ENCODE assay signal across 8 cellular contexts in genomic region chr11:78039919-78040671, GRCh38. TPM values are rescaled to one million over a fixed set of nuclear protein-coding genes. Genes with fewer than 3 reads are reported as not detected.
DNase-seq lines count a peak whose midpoint lies in the region; ATAC-seq, FAIRE-seq and TF ChIP-seq lines count a peak whose summit lies in the region.

No MANE protein-coding gene starts in this region.

- BruUV-seq in GM12878 (replicated peaks; lab: Mats Ljungman, UMichigan), result no TSS peak

- no peak for TF ChIP-seq CTCF in A549 (IDR thresholded peaks at IDR 0.05)
- no peak for TF ChIP-seq CTCF in OCI-LY3 (IDR thresholded peaks at IDR 0.05; ENCODE audit: low read depth, low read length)
- no peak for TF ChIP-seq CTCF in GM12878 (IDR thresholded peaks at IDR 0.05 in 2 of 3, conservative IDR thresholded peaks at IDR 0.05 in 1 of 3; ENCODE audit: control insufficient read depth in 2 of 3, extremely low read depth in 1 of 3, insufficient read depth in 1 of 3, low read depth in 3 of 3, low read length in 3 of 3)

- RAD21 ChIA-PET in GM12878 (lab: Charles Lee; ENCODE audit: unreplicated experiment), result interaction anchor here (0.6 to 2.5 kb wide), 5 partner anchors 9 to 55 kb away, joined by 3 to 9 read pairs (median 3); no protein-coding TSS in a partner anchor

- CTCF ChIA-PET in A549 (lab: Yijun Ruan, JAX), result interaction anchor here (0.6 to 1.8 kb wide), 3 partner anchors 9 to 77 kb away, joined by 3 to 6 read pairs (median 4); no protein-coding TSS in a partner anchor
- CTCF ChIA-PET in GM12878 (lab: Yijun Ruan, JAX), result interaction anchor here (0.8 to 1.2 kb wide), 5 partner anchors 19 to 525 kb away, joined by 3 to 4 read pairs (median 3); partner anchors contain the start of gene INTS4

- H3K9ac ChIP-seq in OCI-LY3 (ENCODE audit: low read length), result no peak overlapping the region
- H3K9ac ChIP-seq in GM12878 (ENCODE audit: control insufficient read depth, insufficient read depth, low read length), result peak overlapping the region; percentile 55

- SMC1A ChIA-PET in GM12878 (lab: Charles Lee; ENCODE audit: uncharacterized antibody, unreplicated experiment), result interaction anchor here (0.5 to 1.3 kb wide), 9 partner anchors 9 to 411 kb away, joined by 3 to 7 read pairs (median 3); partner anchors contain the start of gene INTS4

- H3K27me3 ChIP-seq in OCI-LY3 (ENCODE audit: low read depth, low read length) (no peaks in the 10 kb centered on the region), GM12878 (replicated peaks in 1 of 2; ENCODE audit: control insufficient read depth in 2 of 2, insufficient read depth in 2 of 2, low read length in 1 of 2) (no peaks in the 10 kb centered on the region)

- in situ Hi-C loops in GM12878 (cut with MboI), result no loop called here

- H3K9me3 ChIP-seq in A549 (no peaks in the 10 kb centered on the region), OCI-LY3 (ENCODE audit: insufficient read depth, low read length) (no peaks in the 10 kb centered on the region), GM12878 (replicated peaks; ENCODE audit: control insufficient read depth, insufficient read depth, low read length) (no peaks in the 10 kb centered on the region)

- H2AFZ ChIP-seq in OCI-LY3 (ENCODE audit: low read depth, low read length) (peak overlapping the region; percentile 76), GM12878 (ENCODE audit: control insufficient read depth, low read depth, low read length) (peak overlapping the region; percentile 96)

- DNase-seq in A549 (ENCODE audit: low read depth in 1 of 2, low spot score in 1 of 2) (peak; percentile 63 to 64), GM03348 (ENCODE audit: low spot score) (peak; percentile 88), GM12878 (ENCODE audit: low read depth, low spot score) (no peak), kidney tubule cell (ENCODE audit: low spot score) (peak; percentile 93), NCI-H187 (lab: John Stamatoyannopoulos, UW) (no peak)
- peak; percentile 9 for DNase-seq in stimulated activated CD4-positive, alpha-beta T cell treated with anti-CD3 and anti-CD28 coated beads, Interleukin-4, amount 100 ng/mL, for 24 hours

- intact Hi-C loops in GM12878 (cut with micrococcal nuclease; ENCODE audit: unreplicated experiment), result no loop called here

- H3K4me3 ChIP-seq in A549 (0 out of 3 replicates have a peak overlapping the region, but pooled peaks have one; percentile 8), OCI-LY3 (ENCODE audit: low read length) (no peak overlapping the region), GM12878 (no peak overlapping the region)

- H3K79me2 ChIP-seq in OCI-LY3 (ENCODE audit: low read length) (no peaks in the 10 kb centered on the region), GM12878 (ENCODE audit: control insufficient read depth, insufficient read depth, low read length) (no peaks in the 10 kb centered on the region)

- H3K27ac ChIP-seq in A549 (peak overlapping the region; percentile 82 to 90), OCI-LY3 (ENCODE audit: low read length) (no peak overlapping the region), GM12878 (ENCODE audit: control insufficient read depth, insufficient read depth) (peak overlapping the region; percentile 50; the same call in 1 of the 2 replicates)

- H4K20me1 ChIP-seq in OCI-LY3 (ENCODE audit: insufficient read depth, low read length) (no peaks in the 10 kb centered on the region), GM12878 (ENCODE audit: control insufficient read depth, insufficient read depth) (no peaks in the 10 kb centered on the region)

- H3K4me2 ChIP-seq in A549, result peak overlapping the region; percentile 82
- H3K4me2 ChIP-seq in OCI-LY3 (ENCODE audit: low read length), result 0 out of 2 replicates have a peak overlapping the region, but pooled peaks have one; percentile 10
- H3K4me2 ChIP-seq in GM12878 (ENCODE audit: control insufficient read depth, insufficient read depth), result peak overlapping the region; percentile 72

- no peak for TF ChIP-seq EP300 in A549 (IDR thresholded peaks at IDR 0.05)
- TF ChIP-seq EP300 in GM12878 (IDR thresholded peaks at IDR 0.05; ENCODE audit: borderline replicate concordance in 1 of 2, control insufficient read depth in 1 of 2, low read depth in 2 of 2, low read length in 2 of 2), result no peak

- no peak for FAIRE-seq in A549 (lab: Jason Lieb, UNC)
- peak; percentile 73 for FAIRE-seq in GM12878 (lab: Jason Lieb, UNC)

- TF ChIP-seq RAD21 in A549 (conservative IDR thresholded peaks at IDR 0.05 in 1 of 2, IDR thresholded peaks at IDR 0.05 in 1 of 2), result no peak
- TF ChIP-seq RAD21 in GM12878 (IDR thresholded peaks at IDR 0.05; ENCODE audit: insufficient read depth, low read depth, low read length), result no peak

- TF ChIP-seq POLR2A in A549 (IDR thresholded peaks at IDR 0.05; ENCODE audit: low read length) (no peak), GM12878 (IDR thresholded peaks at IDR 0.05; ENCODE audit: low read depth, low read length) (no peak; the same call in 1 of the 2 replicates)

- H3K36me3 ChIP-seq in OCI-LY3 (replicated peaks; ENCODE audit: low read depth, low read length) (no peaks in the 10 kb centered on the region), GM12878 (ENCODE audit: control insufficient read depth in 2 of 2, insufficient read depth in 2 of 2, low read length in 1 of 2) (no peaks in the 10 kb centered on the region)

- WGBS in A549 (ENCODE audit: missing lambda C conversion rate), result 14% methylated on average over 7 of the region's 7 CpGs
- 33% methylated on average over 7 of the region's 7 CpGs for WGBS in GM12878 (ENCODE audit: insufficient coverage, insufficient replicate concordance, low lambda C conversion rate, missing lambda C conversion rate)

- POLR2A ChIA-PET in A549 (lab: Yijun Ruan, JAX), result interaction anchor here (1.0 to 2.0 kb wide), 2 partner anchors 45 to 376 kb away, joined by 3 to 8 read pairs; partner anchors contain the start of gene INTS4
- POLR2A ChIA-PET in GM12878 (lab: Charles Lee), result interaction anchor here (0.9 to 1.0 kb wide), 2 partner anchors 19 to 45 kb away, joined by 3 to 5 read pairs; partner anchors contain the start of gene INTS4

- ATAC-seq in A549 (peak; percentile 52 to 75; a peak in 4 of 6 replicates), HG03139 (IDR thresholded peaks at IDR 0.05; ENCODE audit: unreplicated experiment) (peak; percentile 81), GM12878 (peak; percentile 95)

- H3K4me1 ChIP-seq in A549 (peaks cover 37% of the 10 kb centered on the region), OCI-LY3 (ENCODE audit: low read length) (peaks cover 4% of the 10 kb centered on the region; the same call in 1 of the 2 replicates), GM12878 (ENCODE audit: control insufficient read depth, insufficient read depth, low read length) (peaks cover 7% of the 10 kb centered on the region)

RNA-seq across cellular contexts. Expression of gene KCTD14, which starts 17.0 kb away (rescaled TPM):
- polyA plus RNA-seq in A549 (2011; rRNA removed) (3.2 and 3.6 TPM in 2 replicates), A549 (2017; fragmentation: RNase III; extraction: RNeasy Plus Mini Kit Qiagen cat#74134 plus additional on column Dnase treatment) (2.4 to 2.7 TPM (median 2.6 TPM) in 3 replicates), GM12878 (2011; rRNA removed) (0.04 and 0.19 TPM in 2 replicates), GM12878 (2014; fragmentation: Illumina TruSeq; extraction: Trizol) (0.63 and 0.74 TPM in 2 replicates), GM12878 (2014; fragmentation: Nextera tagmentation; extraction: Ambion mirVana) (under 1 TPM; 0.11 to 0.42 TPM), GM12878 (2014; rRNA removed) (0.53 and 0.59 TPM in 2 replicates), GM12878 (2016; fragmentation: Nextera tagmentation; extraction: Ambion mirVana) (under 1 TPM; 0.54 TPM)
- 2.6 and 2.8 TPM in 2 replicates for polyA plus RNA-seq in A549 (2012; cell fraction: cytosol; rRNA removed)
- 0.92 and 1.0 TPM in 2 replicates for polyA plus RNA-seq in A549 (2012; cell fraction: nucleus; rRNA removed)
- polyA minus RNA-seq in A549 (2011; rRNA and poly(A)+ RNA removed), result 1.6 and 3.2 TPM in 2 replicates
- 0.95 and 1.1 TPM in 2 replicates for total RNA-seq in GM12878 (2013; cell fraction: nucleolus; rRNA removed)
- total RNA-seq in GM12878 (2014; rRNA removed) (0.51 and 0.54 TPM in 2 replicates), GM12878 (2014; rRNA removed; fragmentation: Illumina TruSeq; extraction: Trizol) (0.41 and 0.45 TPM in 2 replicates), GM12878 (2021) (0.38 and 0.43 TPM in 2 replicates)
- 0.64 TPM for polyA plus RNA-seq in GM12878 (2011; ENCODE audit: low read depth)
- polyA plus RNA-seq in GM12878 (2011; cell fraction: cytosol; rRNA removed), result 0.08 TPM in 1 of 2 replicates, not detected in the other
- 0.15 TPM in 1 of 2 replicates, not detected in the other for polyA plus RNA-seq in GM12878 (2011; cell fraction: nucleus; rRNA removed)
- polyA plus RNA-seq in GM12878 (2012), result 0.51 and 0.77 TPM in 2 replicates
- not detected in 2 replicates for polyA minus RNA-seq in GM12878 (2011; rRNA and poly(A)+ RNA removed)
- not detected in 2 replicates for polyA minus RNA-seq in GM12878 (2011; cell fraction: cytosol; rRNA and poly(A)+ RNA removed)
- polyA minus RNA-seq in GM12878 (2011; cell fraction: nucleus; rRNA and poly(A)+ RNA removed), result not detected in 2 replicates

RNA-seq across cellular contexts. Expression of gene THRSP, which starts 23.6 kb away (rescaled TPM):
- polyA plus RNA-seq in A549 (2011; rRNA removed) (not detected in 2 replicates), A549 (2017; fragmentation: RNase III; extraction: RNeasy Plus Mini Kit Qiagen cat#74134 plus additional on column Dnase treatment) (not detected in 3 replicates), GM12878 (2011; rRNA removed) (not detected in 2 replicates), GM12878 (2014; fragmentation: Illumina TruSeq; extraction: Trizol) (not detected in 2 replicates), GM12878 (2014; fragmentation: Nextera tagmentation; extraction: Ambion mirVana) (not detected), GM12878 (2014; rRNA removed) (not detected in 2 replicates), GM12878 (2016; fragmentation: Nextera tagmentation; extraction: Ambion mirVana) (under 1 TPM in 1 of 2 experiments, not detected in 1; 0.18 TPM)
- polyA plus RNA-seq in A549 (2012; cell fraction: cytosol; rRNA removed), result not detected in 2 replicates
- polyA plus RNA-seq in A549 (2012; cell fraction: nucleus; rRNA removed), result not detected in 2 replicates
- not detected in 2 replicates for polyA minus RNA-seq in A549 (2011; rRNA and poly(A)+ RNA removed)
- not detected in 2 replicates for total RNA-seq in GM12878 (2013; cell fraction: nucleolus; rRNA removed)
- total RNA-seq in GM12878 (2014; rRNA removed) (not detected in 2 replicates), GM12878 (2014; rRNA removed; fragmentation: Illumina TruSeq; extraction: Trizol) (not detected in 2 replicates), GM12878 (2021) (not detected in 2 replicates)
- polyA plus RNA-seq in GM12878 (2011; ENCODE audit: low read depth), result not detected
- polyA plus RNA-seq in GM12878 (2011; cell fraction: cytosol; rRNA removed), result 0.05 and 0.10 TPM in 2 replicates
- not detected in 2 replicates for polyA plus RNA-seq in GM12878 (2011; cell fraction: nucleus; rRNA removed)
- polyA plus RNA-seq in GM12878 (2012), result not detected in 2 replicates
- polyA minus RNA-seq in GM12878 (2011; rRNA and poly(A)+ RNA removed), result not detected in 2 replicates
- polyA minus RNA-seq in GM12878 (2011; cell fraction: cytosol; rRNA and poly(A)+ RNA removed), result not detected in 2 replicates
- not detected in 2 replicates for polyA minus RNA-seq in GM12878 (2011; cell fraction: nucleus; rRNA and poly(A)+ RNA removed)

RNA-seq across cellular contexts. Expression of gene NDUFC2, which starts 39.6 kb away (rescaled TPM):
- polyA plus RNA-seq in A549 (2011; rRNA removed) (138 and 148 TPM in 2 replicates), A549 (2017; fragmentation: RNase III; extraction: RNeasy Plus Mini Kit Qiagen cat#74134 plus additional on column Dnase treatment) (241 to 277 TPM (median 248 TPM) in 3 replicates), GM12878 (2011; rRNA removed) (120 and 153 TPM in 2 replicates), GM12878 (2014; fragmentation: Illumina TruSeq; extraction: Trizol) (13.1 and 103 TPM in 2 replicates), GM12878 (2014; fragmentation: Nextera tagmentation; extraction: Ambion mirVana) (100 to 1,000 TPM; 483 to 529 TPM), GM12878 (2014; rRNA removed) (178 and 198 TPM in 2 replicates), GM12878 (2016; fragmentation: Nextera tagmentation; extraction: Ambion mirVana) (100 to 1,000 TPM; 409 to 466 TPM)
- 270 and 298 TPM in 2 replicates for polyA plus RNA-seq in A549 (2012; cell fraction: cytosol; rRNA removed)
- 179 and 187 TPM in 2 replicates for polyA plus RNA-seq in A549 (2012; cell fraction: nucleus; rRNA removed)
- polyA minus RNA-seq in A549 (2011; rRNA and poly(A)+ RNA removed), result 27.2 and 43.9 TPM in 2 replicates
- total RNA-seq in GM12878 (2013; cell fraction: nucleolus; rRNA removed), result 13.9 and 19.2 TPM in 2 replicates
- total RNA-seq in GM12878 (2014; rRNA removed) (145 and 167 TPM in 2 replicates), GM12878 (2014; rRNA removed; fragmentation: Illumina TruSeq; extraction: Trizol) (134 and 145 TPM in 2 replicates), GM12878 (2021) (185 and 187 TPM in 2 replicates)
- polyA plus RNA-seq in GM12878 (2011; ENCODE audit: low read depth), result 19.0 TPM
- 275 and 305 TPM in 2 replicates for polyA plus RNA-seq in GM12878 (2011; cell fraction: cytosol; rRNA removed)
- polyA plus RNA-seq in GM12878 (2011; cell fraction: nucleus; rRNA removed), result 76.1 and 92.2 TPM in 2 replicates
- 126 and 272 TPM in 2 replicates for polyA plus RNA-seq in GM12878 (2012)
- polyA minus RNA-seq in GM12878 (2011; rRNA and poly(A)+ RNA removed), result 8.8 and 43.9 TPM in 2 replicates
- 23.5 and 23.6 TPM in 2 replicates for polyA minus RNA-seq in GM12878 (2011; cell fraction: cytosol; rRNA and poly(A)+ RNA removed)
- polyA minus RNA-seq in GM12878 (2011; cell fraction: nucleus; rRNA and poly(A)+ RNA removed), result 23.1 and 30.6 TPM in 2 replicates

RNA-seq across cellular contexts. Expression of gene INTS4, which starts 45.6 kb away (rescaled TPM):
- polyA plus RNA-seq in A549 (2011; rRNA removed) (35.3 and 39.4 TPM in 2 replicates), A549 (2017; fragmentation: RNase III; extraction: RNeasy Plus Mini Kit Qiagen cat#74134 plus additional on column Dnase treatment) (20.2 to 23.2 TPM (median 22.0 TPM) in 3 replicates), GM12878 (2011; rRNA removed) (48.1 and 49.5 TPM in 2 replicates), GM12878 (2014; fragmentation: Illumina TruSeq; extraction: Trizol) (38.6 and 42.1 TPM in 2 replicates), GM12878 (2014; fragmentation: Nextera tagmentation; extraction: Ambion mirVana) (10 to 100 TPM; 20.2 to 24.3 TPM), GM12878 (2014; rRNA removed) (39.4 and 39.9 TPM in 2 replicates), GM12878 (2016; fragmentation: Nextera tagmentation; extraction: Ambion mirVana) (10 to 100 TPM; 40.1 to 41.1 TPM)
- polyA plus RNA-seq in A549 (2012; cell fraction: cytosol; rRNA removed), result 18.4 and 18.7 TPM in 2 replicates
- 50.0 and 56.8 TPM in 2 replicates for polyA plus RNA-seq in A549 (2012; cell fraction: nucleus; rRNA removed)
- polyA minus RNA-seq in A549 (2011; rRNA and poly(A)+ RNA removed), result 47.0 and 55.2 TPM in 2 replicates
- total RNA-seq in GM12878 (2013; cell fraction: nucleolus; rRNA removed), result 260 and 276 TPM in 2 replicates
- total RNA-seq in GM12878 (2014; rRNA removed) (47.7 and 50.5 TPM in 2 replicates), GM12878 (2014; rRNA removed; fragmentation: Illumina TruSeq; extraction: Trizol) (40.2 and 44.4 TPM in 2 replicates), GM12878 (2021) (36.6 and 39.4 TPM in 2 replicates)
- 29.7 TPM for polyA plus RNA-seq in GM12878 (2011; ENCODE audit: low read depth)
- polyA plus RNA-seq in GM12878 (2011; cell fraction: cytosol; rRNA removed), result 43.8 and 45.4 TPM in 2 replicates
- 122 and 160 TPM in 2 replicates for polyA plus RNA-seq in GM12878 (2011; cell fraction: nucleus; rRNA removed)
- 24.9 and 30.7 TPM in 2 replicates for polyA plus RNA-seq in GM12878 (2012)
- polyA minus RNA-seq in GM12878 (2011; rRNA and poly(A)+ RNA removed), result 54.5 and 68.2 TPM in 2 replicates
- 18.7 and 23.8 TPM in 2 replicates for polyA minus RNA-seq in GM12878 (2011; cell fraction: cytosol; rRNA and poly(A)+ RNA removed)
- polyA minus RNA-seq in GM12878 (2011; cell fraction: nucleus; rRNA and poly(A)+ RNA removed), result 54.9 and 75.8 TPM in 2 replicates

Comparison
In these comparisons a context has a peak if more than half of its experiments do, and no peak if none do; other contexts are left out.
1. DNase-seq: peak in A549 (2 of 2), GM03348 (single experiment), kidney tubule cell (single experiment) and stimulated activated CD4-positive, alpha-beta T cell treated with anti-CD3 and anti-CD28 coated beads, Interleukin-4, amount 100 ng/mL, for 24 hours (single experiment); none in GM12878 (single experiment) and NCI-H187 (0 of 2).
2. H3K4me2 ChIP-seq: peak in every context shown above with its lines; median percentile 82 in A549; 72 in GM12878; 10 in OCI-LY3.
3. Of the 24 proteins assayed by ChIP-seq in both GM12878 and A549: peak only in GM12878: none; only in A549: MAX; in both: none; in neither: 23.
4. Peak in every context shown above with its lines, with median percentiles within 50 percentile points of each other: ATAC-seq.